ENCODE assay signal across 1 cellular context in the genomic region with DNA sequence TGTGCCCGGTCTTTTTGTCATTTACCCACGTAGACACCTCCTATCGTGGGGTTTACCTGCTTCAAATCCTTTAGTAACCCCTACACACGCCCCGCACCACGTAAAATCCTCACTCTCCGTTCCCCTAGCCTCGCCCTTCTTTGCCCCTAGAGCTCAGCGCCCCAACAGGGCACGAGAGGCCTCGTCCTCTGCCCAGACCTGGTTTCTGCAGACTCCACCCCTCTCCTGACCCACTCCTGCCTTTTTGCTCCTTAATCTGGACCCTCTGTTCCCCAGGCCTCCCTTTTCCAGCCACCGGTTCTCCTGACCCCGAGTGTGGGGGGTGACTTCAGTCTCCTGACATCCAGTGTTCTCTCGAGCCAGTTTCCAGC.
TF ChIP-seq lines count a peak whose summit lies in the region.

No MANE protein-coding gene starts in this region.

TF ChIP-seq in GM23338, 12 proteins besides CTCF, POLR2A, EP300 and RAD21 (continued from another document):
- TF ChIP-seq, protein P1, sequence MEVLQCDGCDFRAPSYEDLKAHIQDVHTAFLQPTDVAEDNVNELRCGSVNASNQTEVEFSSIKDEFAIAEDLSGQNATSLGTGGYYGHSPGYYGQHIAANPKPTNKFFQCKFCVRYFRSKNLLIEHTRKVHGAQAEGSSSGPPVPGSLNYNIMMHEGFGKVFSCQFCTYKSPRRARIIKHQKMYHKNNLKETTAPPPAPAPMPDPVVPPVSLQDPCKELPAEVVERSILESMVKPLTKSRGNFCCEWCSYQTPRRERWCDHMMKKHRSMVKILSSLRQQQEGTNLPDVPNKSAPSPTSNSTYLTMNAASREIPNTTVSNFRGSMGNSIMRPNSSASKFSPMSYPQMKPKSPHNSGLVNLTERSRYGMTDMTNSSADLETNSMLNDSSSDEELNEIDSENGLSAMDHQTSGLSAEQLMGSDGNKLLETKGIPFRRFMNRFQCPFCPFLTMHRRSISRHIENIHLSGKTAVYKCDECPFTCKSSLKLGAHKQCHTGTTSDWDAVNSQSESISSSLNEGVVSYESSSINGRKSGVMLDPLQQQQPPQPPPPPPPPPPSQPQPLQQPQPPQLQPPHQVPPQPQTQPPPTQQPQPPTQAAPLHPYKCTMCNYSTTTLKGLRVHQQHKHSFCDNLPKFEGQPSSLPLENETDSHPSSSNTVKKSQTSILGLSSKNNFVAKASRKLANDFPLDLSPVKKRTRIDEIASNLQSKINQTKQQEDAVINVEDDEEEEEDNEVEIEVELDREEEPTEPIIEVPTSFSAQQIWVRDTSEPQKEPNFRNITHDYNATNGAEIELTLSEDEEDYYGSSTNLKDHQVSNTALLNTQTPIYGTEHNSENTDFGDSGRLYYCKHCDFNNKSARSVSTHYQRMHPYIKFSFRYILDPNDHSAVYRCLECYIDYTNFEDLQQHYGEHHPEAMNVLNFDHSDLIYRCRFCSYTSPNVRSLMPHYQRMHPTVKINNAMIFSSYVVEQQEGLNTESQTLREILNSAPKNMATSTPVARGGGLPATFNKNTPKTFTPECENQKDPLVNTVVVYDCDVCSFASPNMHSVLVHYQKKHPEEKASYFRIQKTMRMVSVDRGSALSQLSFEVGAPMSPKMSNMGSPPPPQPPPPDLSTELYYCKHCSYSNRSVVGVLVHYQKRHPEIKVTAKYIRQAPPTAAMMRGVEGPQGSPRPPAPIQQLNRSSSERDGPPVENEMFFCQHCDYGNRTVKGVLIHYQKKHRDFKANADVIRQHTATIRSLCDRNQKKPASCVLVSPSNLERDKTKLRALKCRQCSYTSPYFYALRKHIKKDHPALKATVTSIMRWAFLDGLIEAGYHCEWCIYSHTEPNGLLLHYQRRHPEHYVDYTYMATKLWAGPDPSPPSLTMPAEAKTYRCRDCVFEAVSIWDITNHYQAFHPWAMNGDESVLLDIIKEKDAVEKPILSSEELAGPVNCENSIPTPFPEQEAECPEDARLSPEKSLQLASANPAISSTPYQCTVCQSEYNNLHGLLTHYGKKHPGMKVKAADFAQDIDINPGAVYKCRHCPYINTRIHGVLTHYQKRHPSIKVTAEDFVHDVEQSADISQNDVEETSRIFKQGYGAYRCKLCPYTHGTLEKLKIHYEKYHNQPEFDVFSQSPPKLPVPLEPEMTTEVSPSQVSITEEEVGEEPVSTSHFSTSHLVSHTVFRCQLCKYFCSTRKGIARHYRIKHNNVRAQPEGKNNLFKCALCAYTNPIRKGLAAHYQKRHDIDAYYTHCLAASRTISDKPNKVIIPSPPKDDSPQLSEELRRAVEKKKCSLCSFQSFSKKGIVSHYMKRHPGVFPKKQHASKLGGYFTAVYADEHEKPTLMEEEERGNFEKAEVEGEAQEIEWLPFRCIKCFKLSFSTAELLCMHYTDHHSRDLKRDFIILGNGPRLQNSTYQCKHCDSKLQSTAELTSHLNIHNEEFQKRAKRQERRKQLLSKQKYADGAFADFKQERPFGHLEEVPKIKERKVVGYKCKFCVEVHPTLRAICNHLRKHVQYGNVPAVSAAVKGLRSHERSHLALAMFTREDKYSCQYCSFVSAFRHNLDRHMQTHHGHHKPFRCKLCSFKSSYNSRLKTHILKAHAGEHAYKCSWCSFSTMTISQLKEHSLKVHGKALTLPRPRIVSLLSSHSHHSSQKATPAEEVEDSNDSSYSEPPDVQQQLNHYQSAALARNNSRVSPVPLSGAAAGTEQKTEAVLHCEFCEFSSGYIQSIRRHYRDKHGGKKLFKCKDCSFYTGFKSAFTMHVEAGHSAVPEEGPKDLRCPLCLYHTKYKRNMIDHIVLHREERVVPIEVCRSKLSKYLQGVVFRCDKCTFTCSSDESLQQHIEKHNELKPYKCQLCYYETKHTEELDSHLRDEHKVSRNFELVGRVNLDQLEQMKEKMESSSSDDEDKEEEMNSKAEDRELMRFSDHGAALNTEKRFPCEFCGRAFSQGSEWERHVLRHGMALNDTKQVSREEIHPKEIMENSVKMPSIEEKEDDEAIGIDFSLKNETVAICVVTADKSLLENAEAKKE (CRISPR knock-in tag; IDR thresholded peaks at IDR 0.05), result no peak
- no peak for TF ChIP-seq ZNF331 (CRISPR knock-in tag; IDR thresholded peaks at IDR 0.05; ENCODE audit: low read depth)
